Comparison of ENCODE assay signal across 28 cellular contexts in the genomic region with DNA sequence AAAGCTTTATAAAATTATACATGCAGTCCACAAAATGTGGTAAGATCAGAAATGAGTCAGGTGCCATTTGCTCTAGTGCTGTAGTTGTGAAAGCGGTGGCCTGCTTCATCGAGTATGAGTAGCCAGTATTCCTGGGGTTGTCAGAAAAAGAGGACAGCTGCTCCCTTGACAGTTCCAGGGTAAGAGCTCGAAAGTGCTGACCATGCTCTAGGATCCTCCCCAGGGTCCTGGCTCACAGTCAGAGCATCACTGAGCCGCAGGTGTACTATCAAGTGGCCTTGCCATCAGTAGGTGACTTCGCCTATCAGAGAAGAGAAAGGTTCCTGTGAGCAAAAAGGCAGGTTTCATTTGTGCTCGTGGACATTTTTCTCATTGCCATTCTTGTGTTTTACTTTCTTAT. TPM values are rescaled to one million over a fixed set of nuclear protein-coding genes. Genes with fewer than 3 reads are reported as not detected.
DNase-seq lines count a peak whose midpoint lies in the region; ATAC-seq and TF ChIP-seq lines count a peak whose summit lies in the region.
"Had no signal": no experiment of that assay in that cellular context is flagged by ENCODE, and none has a peak within 500 bp of the region (broad histone marks: within the 10 kb centered on the region; RNA-seq: fewer than 3 reads in every experiment).

No MANE protein-coding gene starts in this region.

- TF ChIP-seq CTCF in progenitor cell of endocrine pancreas (IDR thresholded peaks at IDR 0.05; ENCODE audit: unreplicated experiment) (no peak), ovary (IDR thresholded peaks at IDR 0.05) (no peak)

- intact Hi-C loops in ovary (cut with DNase I): no loop called here

- no peak for TF ChIP-seq POLR2A in ovary (IDR thresholded peaks at IDR 0.05)

- H3K36me3 Mint-ChIP-seq in progenitor cell of endocrine pancreas (ENCODE audit: insufficient read depth): peaks cover 24% of the 10 kb centered on the region
- H3K36me3 Mint-ChIP-seq: activated CD8-positive, alpha-beta memory T cell treated with anti-CD3 and anti-CD28 coated beads, Interleukin-2, amount 10 ng/mL, durations not matched to agents 7 days and 5 days; natural killer cell had no signal

- H3K27ac ChIP-seq in cingulate gyrus (ENCODE audit: low read depth, low read length) (peak overlapping the region; percentile 21), ovary (no peak overlapping the region)
- H3K27ac ChIP-seq: cardiac muscle cell, epithelial cell of prostate, VCaP had no signal

- WGBS in ovary, 3 donors: 92% methylated on average over 6 of the region's 6 CpGs

- ATAC-seq in HG03439 (IDR thresholded peaks at IDR 0.05; ENCODE audit: unreplicated experiment): no peak
- ATAC-seq: activated CD8-positive, alpha-beta memory T cell treated with anti-CD3 and anti-CD28 coated beads, Interleukin-2, amount 10 ng/mL, durations not matched to agents 7 days and 5 days; activated T-cell treated with anti-CD3 and anti-CD28 coated beads, Interleukin-2, amount 50 U/mL, for 72 hours; HCT116; left ventricle myocardium superior; natural killer cell; right cardiac atrium; stimulated activated naive B cell treated with anti-CD40 and anti-IgM and Interleukin-4, amounts not matched to agents 10 μg/mL and 1 μg/mL and 100 μg/mL, for 72 hours had no signal

- H3K4me3 Mint-ChIP-seq in progenitor cell of endocrine pancreas (ENCODE audit: low read depth): no peak overlapping the region
- H3K4me3 Mint-ChIP-seq: activated CD4-positive, alpha-beta T cell treated with anti-CD3 and anti-CD28 coated beads, Interleukin-2, amount 10 ng/mL, durations not matched to agents 24 days and 14 days; activated CD8-positive, alpha-beta memory T cell treated with anti-CD3 and anti-CD28 coated beads, Interleukin-2, amount 10 ng/mL, durations not matched to agents 7 days and 5 days; activated naive CD4-positive, alpha-beta T cell treated with anti-CD3 and anti-CD28 coated beads for 36 hours; activated T-cell treated with anti-CD3 and anti-CD28 coated beads, Interleukin-2, amount 50 U/mL, for 72 hours; CD14-positive monocyte; natural killer cell; stimulated activated naive B cell treated with anti-CD40 and anti-IgM and Interleukin-4, amounts not matched to agents 10 μg/mL and 1 μg/mL and 100 μg/mL, for 72 hours; T-helper 2 cell treated with Interferon-gamma antibody and Interleukin-4, amounts not matched to agents 5 μg/mL and 100 μg/mL, for 36 hours had no signal

- no peaks in the 10 kb centered on the region for H3K9me3 ChIP-seq in ovary

- peak; percentile 4 for DNase-seq in ELR (ENCODE audit: low read depth)
- DNase-seq in NCI-H345 treated with DMSO at 0.1 percent for 48 hours (lab: John Stamatoyannopoulos, UW; ENCODE audit: unreplicated experiment): peak; percentile 75
- no peak for DNase-seq in progenitor cell of endocrine pancreas (ENCODE audit: low spot score, unreplicated experiment)
- DNase-seq in NCI-H1048 (lab: John Stamatoyannopoulos, UW): no peak
- DNase-seq in ovary: no peak
- no peak for DNase-seq in NCI-H2171 (lab: John Stamatoyannopoulos, UW)
- DNase-seq: activated CD4-positive, alpha-beta T cell treated with anti-CD3 and anti-CD28 coated beads, Interleukin-2, amount 10 ng/mL, durations not matched to agents 24 days and 14 days; activated CD8-positive, alpha-beta memory T cell treated with anti-CD3 and anti-CD28 coated beads, Interleukin-2, amount 10 ng/mL, durations not matched to agents 7 days and 5 days; activated naive CD4-positive, alpha-beta T cell treated with anti-CD3 and anti-CD28 coated beads for 36 hours; activated T-cell treated with anti-CD3 and anti-CD28 coated beads, Interleukin-2, amount 50 U/mL, for 72 hours; Calu3; left ventricle myocardium superior; natural killer cell; NCI-H1092; NCI-H2107; NCI-H526; right cardiac atrium; stimulated activated CD4-positive, alpha-beta T cell treated with anti-CD3 and anti-CD28 coated beads, Interleukin-12 subunit alpha, Interleukin-12 subunit beta, amount 100 ng/mL, for 4 hours; stimulated activated CD4-positive, alpha-beta T cell treated with anti-CD3 and anti-CD28 coated beads, Interleukin-4, amount 100 ng/mL, for 24 hours; stimulated activated naive B cell treated with anti-CD40 and anti-IgM and Interleukin-4, amounts not matched to agents 10 μg/mL and 1 μg/mL and 100 μg/mL, for 72 hours had no signal

- H3K4me1 Mint-ChIP-seq in progenitor cell of endocrine pancreas (ENCODE audit: low read depth): peaks cover 41% of the 10 kb centered on the region
- H3K4me1 Mint-ChIP-seq: activated CD8-positive, alpha-beta memory T cell treated with anti-CD3 and anti-CD28 coated beads, Interleukin-2, amount 10 ng/mL, durations not matched to agents 7 days and 5 days had no signal

- H3K4me1 ChIP-seq in ovary (ENCODE audit: insufficient read depth): peaks cover 14% of the 10 kb centered on the region

- no peak for TF ChIP-seq EP300 in ovary (IDR thresholded peaks at IDR 0.05)

- H3K9me3 Mint-ChIP-seq in progenitor cell of endocrine pancreas (ENCODE audit: low read depth): no peaks in the 10 kb centered on the region
- H3K9me3 Mint-ChIP-seq: activated CD4-positive, alpha-beta T cell treated with anti-CD3 and anti-CD28 coated beads, Interleukin-2, amount 10 ng/mL, durations not matched to agents 24 days and 14 days; activated naive CD4-positive, alpha-beta T cell treated with anti-CD3 and anti-CD28 coated beads for 36 hours; activated T-cell treated with anti-CD3 and anti-CD28 coated beads, Interleukin-2, amount 50 U/mL, for 72 hours; CD14-positive monocyte; natural killer cell; stimulated activated naive B cell treated with anti-CD40 and anti-IgM and Interleukin-4, amounts not matched to agents 10 μg/mL and 1 μg/mL and 100 μg/mL, for 72 hours; T-helper 2 cell treated with Interferon-gamma antibody and Interleukin-4, amounts not matched to agents 5 μg/mL and 100 μg/mL, for 36 hours had no signal

- H3K4me3 ChIP-seq in ovary: no peak overlapping the region
- H3K4me3 ChIP-seq: cardiac muscle cell had no signal

- H3K27me3 Mint-ChIP-seq in progenitor cell of endocrine pancreas: no peaks in the 10 kb centered on the region
- H3K27me3 Mint-ChIP-seq: activated CD4-positive, alpha-beta T cell treated with anti-CD3 and anti-CD28 coated beads, Interleukin-2, amount 10 ng/mL, durations not matched to agents 24 days and 14 days; activated CD8-positive, alpha-beta memory T cell treated with anti-CD3 and anti-CD28 coated beads, Interleukin-2, amount 10 ng/mL, durations not matched to agents 7 days and 5 days; stimulated activated naive B cell treated with anti-CD40 and anti-IgM and Interleukin-4, amounts not matched to agents 10 μg/mL and 1 μg/mL and 100 μg/mL, for 72 hours had no signal

- H3K36me3 ChIP-seq in ovary: no peaks in the 10 kb centered on the region

- no peaks in the 10 kb centered on the region for H3K27me3 ChIP-seq in ovary
- H3K27me3 ChIP-seq: cardiac muscle cell had no signal

- H3K27ac Mint-ChIP-seq in progenitor cell of endocrine pancreas: peak overlapping the region; percentile 59
- H3K27ac Mint-ChIP-seq: activated CD4-positive, alpha-beta T cell treated with anti-CD3 and anti-CD28 coated beads, Interleukin-2, amount 10 ng/mL, durations not matched to agents 24 days and 14 days; activated CD8-positive, alpha-beta memory T cell treated with anti-CD3 and anti-CD28 coated beads, Interleukin-2, amount 10 ng/mL, durations not matched to agents 7 days and 5 days; activated naive CD4-positive, alpha-beta T cell treated with anti-CD3 and anti-CD28 coated beads for 36 hours; activated T-cell treated with anti-CD3 and anti-CD28 coated beads, Interleukin-2, amount 50 U/mL, for 72 hours; CD14-positive monocyte; natural killer cell; stimulated activated naive B cell treated with anti-CD40 and anti-IgM and Interleukin-4, amounts not matched to agents 10 μg/mL and 1 μg/mL and 100 μg/mL, for 72 hours; T-helper 2 cell treated with Interferon-gamma antibody and Interleukin-4, amounts not matched to agents 5 μg/mL and 100 μg/mL, for 36 hours had no signal

RNA-seq across cellular contexts. Expression of a gene that starts 3.6 kb away (rescaled TPM):
- total RNA-seq in progenitor cell of endocrine pancreas: 98.9 and 104 TPM in 2 replicates
- 10 to 100 TPM; 18.8 to 34.0 (median 27.6) TPM for total RNA-seq in ovary
- polyA plus RNA-seq in ovary: 10 to 100 TPM; 14.1 to 26.9 TPM

Comparison
In these comparisons a context has a peak if more than half of its experiments do, and no peak if none do; other contexts are left out.
1. DNase-seq: peak in ELR (single experiment) and NCI-H345 treated with DMSO at 0.1 percent for 48 hours (single experiment); none in progenitor cell of endocrine pancreas (single experiment), NCI-H1048 (single experiment), ovary (0 of 5) and NCI-H2171 (single experiment).